In the genomic region with DNA sequence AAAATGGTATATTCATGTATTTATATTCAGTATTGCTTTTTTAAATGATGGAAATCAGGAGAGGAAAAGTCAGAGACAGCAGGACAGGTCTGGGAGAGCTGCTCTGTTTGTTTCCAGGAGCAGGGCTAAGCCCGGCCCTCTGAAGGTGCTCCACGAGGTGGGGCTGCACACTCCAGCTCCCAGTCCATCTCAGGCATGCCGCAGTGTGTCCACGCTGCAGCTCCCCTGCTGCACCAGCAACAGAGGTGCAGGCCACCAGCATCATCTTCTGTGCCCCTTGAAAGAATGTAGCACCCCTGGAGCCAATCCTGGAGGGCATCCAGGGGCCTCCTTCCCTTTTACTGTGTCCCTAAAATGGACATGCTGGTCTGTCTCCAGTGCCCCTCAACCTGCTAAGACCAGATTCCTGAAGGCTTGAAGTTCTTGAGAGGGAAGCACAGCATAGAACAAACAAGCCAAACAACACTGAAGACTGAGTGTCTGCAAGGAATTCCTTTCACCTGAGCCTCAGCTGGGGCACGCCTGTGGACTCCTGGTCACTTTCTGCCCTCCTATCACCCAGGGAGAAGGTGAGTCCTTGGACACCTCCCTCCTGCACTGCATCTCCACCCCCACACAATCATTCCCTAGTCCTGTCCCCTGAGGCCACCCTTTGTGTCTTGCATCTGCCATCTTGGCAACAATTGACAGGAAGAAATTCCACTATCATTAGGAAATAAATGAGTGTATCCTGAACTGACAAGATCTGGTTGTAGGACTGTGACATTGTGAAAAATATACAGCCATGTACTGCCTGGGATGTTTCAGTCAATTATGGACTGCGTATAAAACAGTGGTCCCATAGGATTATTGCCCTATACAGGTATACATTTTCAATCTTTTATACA, we compare ENCODE assay signal across 20 cellular contexts.
"Had no signal": no experiment of that assay in that cellular context is flagged by ENCODE, and none has a peak within 500 bp of the region (broad histone marks: within the 10 kb centered on the region; RNA-seq: fewer than 3 reads in every experiment).

No MANE protein-coding gene starts in this region.

- H3K4me2 ChIP-seq: smooth muscle cell had no signal

- DNase-seq: activated CD4-positive, alpha-beta T cell treated with anti-CD3 and anti-CD28 coated beads, Interleukin-2, amount 50 U/mL, for 4 hours; activated CD4-positive, CD25-positive, alpha-beta regulatory T cell treated with anti-CD3 and anti-CD28 coated beads, Interleukin-2, amount 50 U/mL, for 72 hours; activated gamma-delta T cell; activated T-cell treated with anti-CD3 and anti-CD28 coated beads, Interleukin-2, amount 50 U/mL, for 72 hours; adrenal gland; effector memory CD4-positive, alpha-beta T cell; esophagus squamous epithelium; pancreas; stimulated activated CD4-positive, alpha-beta T cell treated with anti-CD3 and anti-CD28 coated beads, Interleukin-4, amount 100 ng/mL, for 1 hour had no signal

- H3K36me3 ChIP-seq: adrenal gland, esophagus squamous epithelium, pancreas, thoracic aorta, upper lobe of left lung had no signal

- H3K27me3 ChIP-seq: adrenal gland, pancreas, upper lobe of left lung had no signal

- H3K27ac ChIP-seq: adrenal gland, esophagus squamous epithelium, pancreas, thoracic aorta, upper lobe of left lung had no signal

- FAIRE-seq: endothelial cell of umbilical vein, islet of Langerhans, pancreas had no signal

- H3K27ac Mint-ChIP-seq: activated naive CD4-positive, alpha-beta T cell treated with anti-CD3 and anti-CD28 coated beads, Interleukin-2, amount 50 U/mL, for 24 hours; activated T-cell treated with anti-CD3 and anti-CD28 coated beads, Interleukin-2, amount 50 U/mL, for 72 hours; dendritic cell treated with granulocyte-macrophage colony-stimulating factor and Interleukin-4, amounts not matched to agents 40 ng/mL and 50 ng/mL, for 4 days; memory B cell; T-helper 1 cell treated with Interleukin-12 subunit alpha and Interleukin-12 subunit beta and Interleukin-4 antibody, amounts not matched to agents 30 μg/mL and 1 μg/mL, for 36 hours had no signal

- ATAC-seq: activated T-cell treated with anti-CD3 and anti-CD28 coated beads, Interleukin-2, amount 50 U/mL, for 72 hours; left lobe of liver; pancreas; sciatic nerve had no signal

- H3K9me3 Mint-ChIP-seq: activated naive CD4-positive, alpha-beta T cell treated with anti-CD3 and anti-CD28 coated beads, Interleukin-2, amount 50 U/mL, for 24 hours; activated T-cell treated with anti-CD3 and anti-CD28 coated beads, Interleukin-2, amount 50 U/mL, for 72 hours; dendritic cell treated with granulocyte-macrophage colony-stimulating factor and Interleukin-4, amounts not matched to agents 40 ng/mL and 50 ng/mL, for 4 days; memory B cell; T-helper 1 cell treated with Interleukin-12 subunit alpha and Interleukin-12 subunit beta and Interleukin-4 antibody, amounts not matched to agents 30 μg/mL and 1 μg/mL, for 36 hours had no signal

- H3K9me3 ChIP-seq: adrenal gland, esophagus squamous epithelium, pancreas, thoracic aorta, upper lobe of left lung had no signal

- H3K4me3 Mint-ChIP-seq: activated naive CD4-positive, alpha-beta T cell treated with anti-CD3 and anti-CD28 coated beads, Interleukin-2, amount 50 U/mL, for 24 hours; activated T-cell treated with anti-CD3 and anti-CD28 coated beads, Interleukin-2, amount 50 U/mL, for 72 hours; dendritic cell treated with granulocyte-macrophage colony-stimulating factor and Interleukin-4, amounts not matched to agents 40 ng/mL and 50 ng/mL, for 4 days; memory B cell; T-helper 1 cell treated with Interleukin-12 subunit alpha and Interleukin-12 subunit beta and Interleukin-4 antibody, amounts not matched to agents 30 μg/mL and 1 μg/mL, for 36 hours had no signal

- H3K36me3 Mint-ChIP-seq: activated naive CD4-positive, alpha-beta T cell treated with anti-CD3 and anti-CD28 coated beads, Interleukin-2, amount 50 U/mL, for 24 hours; memory B cell had no signal

- H3K4me1 Mint-ChIP-seq: activated naive CD4-positive, alpha-beta T cell treated with anti-CD3 and anti-CD28 coated beads, Interleukin-2, amount 50 U/mL, for 24 hours; memory B cell had no signal

- H3K4me1 ChIP-seq: adrenal gland, pancreas, upper lobe of left lung had no signal

- H3K4me3 ChIP-seq: adrenal gland, esophagus squamous epithelium, pancreas, smooth muscle cell, thoracic aorta, upper lobe of left lung had no signal
